ENCODE assay signal across 33 cellular contexts in genomic region chr18:55269632-55270031, GRCh38.
DNase-seq lines count a peak whose midpoint lies in the region; ATAC-seq, FAIRE-seq and TF ChIP-seq lines count a peak whose summit lies in the region.
"Had no signal": no experiment of that assay in that cellular context is flagged by ENCODE, and none has a peak within 500 bp of the region (broad histone marks: within the 10 kb centered on the region; RNA-seq: fewer than 3 reads in every experiment).

No MANE protein-coding gene starts in this region.

- no peaks in the 10 kb centered on the region for H3K27me3 Mint-ChIP-seq in endodermal cell (ENCODE audit: insufficient read depth)
- H3K27me3 Mint-ChIP-seq: activated naive CD4-positive, alpha-beta T cell treated with anti-CD3 and anti-CD28 coated beads, Interleukin-2, amount 10 ng/mL, durations not matched to agents 7 days and 5 days; CD4-positive, alpha-beta T cell; effector memory CD8-positive, alpha-beta T cell; stimulated activated naive CD8-positive, alpha-beta T cell treated with anti-CD3 and anti-CD28 coated beads, Interleukin-15, Interleukin-2, amounts not matched to agents 100 ng/mL and 50 ng/mL, for 24 hours had no signal

- peak overlapping the region; percentile 79 for H3K27ac ChIP-seq in DOHH2 (ENCODE audit: low read depth, low read length)
- H3K27ac ChIP-seq in OCI-LY1 (ENCODE audit: low read depth, low read length, poor library complexity, severe bottlenecking) = peak overlapping the region; percentile 84
- H3K27ac ChIP-seq in K562 (ENCODE audit: extremely low read depth, low read depth, low read length) = no peak overlapping the region
- no peak overlapping the region for H3K27ac ChIP-seq in endodermal cell (ENCODE audit: low read depth, low read length)
- H3K27ac ChIP-seq: A549, colonic mucosa, esophagus muscularis mucosa, RWPE1, SJSA1, testis had no signal

- H3K9me2 ChIP-seq in DOHH2 (replicated peaks; ENCODE audit: control insufficient read depth, low read length) (no peaks in the 10 kb centered on the region), OCI-LY1 (ENCODE audit: low read depth, low read length) (no peaks in the 10 kb centered on the region)

- no peak for TF ChIP-seq POLR2A in K562 (conservative IDR thresholded peaks at IDR 0.05)

- intact Hi-C loops in K562 (cut with micrococcal nuclease) = no loop called here

- in situ Hi-C loops in K562 (cut with MboI) = no loop called here

- no peak for ATAC-seq in K562
- ATAC-seq in HG03135 (IDR thresholded peaks at IDR 0.05; ENCODE audit: unreplicated experiment) = no peak
- ATAC-seq: A549; effector memory CD8-positive, alpha-beta T cell; left ventricle myocardium superior had no signal

- no peaks in the 10 kb centered on the region for H3K9me3 Mint-ChIP-seq in endodermal cell
- H3K9me3 Mint-ChIP-seq: activated naive CD4-positive, alpha-beta T cell treated with anti-CD3 and anti-CD28 coated beads, Interleukin-2, amount 10 ng/mL, durations not matched to agents 7 days and 5 days; activated T-helper 1 cell treated with anti-CD3 and anti-CD28 coated beads, Interleukin-12 subunit alpha, Interleukin-12 subunit beta, Interleukin-2, Interleukin-4 antibody, amounts not matched to agents 30 ng/mL and 10 ng/mL and 1 ng/mL, durations not matched to agents 14 hours and 24 hours and 36 hours; CD4-positive, alpha-beta T cell had no signal

- H3K9me1 ChIP-seq in K562 (ENCODE audit: control insufficient read depth, insufficient read depth, low read length) = no peaks in the 10 kb centered on the region

- H3K4me2 ChIP-seq in DOHH2 (ENCODE audit: low read length) = peak overlapping the region; percentile 52
- no peak overlapping the region for H3K4me2 ChIP-seq in OCI-LY1 (ENCODE audit: low read length)
- no peak overlapping the region for H3K4me2 ChIP-seq in K562 (ENCODE audit: insufficient read depth, low read length)
- H3K4me2 ChIP-seq: A549 had no signal

- H3K36me3 Mint-ChIP-seq in endodermal cell (ENCODE audit: low read depth) = peaks cover 36% of the 10 kb centered on the region
- H3K36me3 Mint-ChIP-seq: activated naive CD4-positive, alpha-beta T cell treated with anti-CD3 and anti-CD28 coated beads, Interleukin-2, amount 10 ng/mL, durations not matched to agents 7 days and 5 days had no signal

- H3K4me3 ChIP-seq in DOHH2 (ENCODE audit: low read length) = peak overlapping the region; percentile 28; the same call in 1 of the 2 replicates
- no peak overlapping the region for H3K4me3 ChIP-seq in OCI-LY1 (ENCODE audit: low read depth, low read length, poor library complexity, severe bottlenecking)
- H3K4me3 ChIP-seq in K562 = no peak overlapping the region
- H3K4me3 ChIP-seq in endodermal cell (ENCODE audit: low read length) = no peak overlapping the region
- H3K4me3 ChIP-seq: A549, breast epithelium, colonic mucosa, esophagus muscularis mucosa, SJSA1, testis had no signal

- no peaks in the 10 kb centered on the region for H4K20me1 ChIP-seq in DOHH2 (ENCODE audit: control insufficient read depth, insufficient read depth, low read depth, low read length)
- no peaks in the 10 kb centered on the region for H4K20me1 ChIP-seq in OCI-LY1 (ENCODE audit: insufficient read depth, low read length)
- no peaks in the 10 kb centered on the region for H4K20me1 ChIP-seq in K562 (replicated peaks; ENCODE audit: control insufficient read depth, insufficient read depth, low read length)

- H3K9ac ChIP-seq in OCI-LY1 (ENCODE audit: low read length) (no peak overlapping the region), K562 (ENCODE audit: insufficient read depth in 1 of 2, low read depth in 2 of 2, low read length in 2 of 2) (no peak overlapping the region), endodermal cell (ENCODE audit: extremely low read depth, low read length, poor library complexity, severe bottlenecking) (no peak overlapping the region)

- no TSS peak for BruUV-seq in K562 (replicated peaks; lab: Mats Ljungman, UMichigan)

- no peak for FAIRE-seq in K562 (lab: Jason Lieb, UNC)
- FAIRE-seq: A549, H54, HTR-8/SVneo, islet of Langerhans, small intestine had no signal

- no peaks in the 10 kb centered on the region for H3K27me3 ChIP-seq in DOHH2 (ENCODE audit: control insufficient read depth, low read length)
- H3K27me3 ChIP-seq in OCI-LY1 (ENCODE audit: insufficient read depth, low read length) = no peaks in the 10 kb centered on the region
- no peaks in the 10 kb centered on the region for H3K27me3 ChIP-seq in K562 (ENCODE audit: control insufficient read depth in 2 of 2, insufficient read depth in 2 of 2, low read length in 2 of 2)
- H3K27me3 ChIP-seq in endodermal cell (ENCODE audit: control insufficient read depth, insufficient read depth, low read length, poor library complexity, severe bottlenecking) = no peaks in the 10 kb centered on the region
- H3K27me3 ChIP-seq: breast epithelium, colonic mucosa, esophagus muscularis mucosa, SJSA1, testis had no signal

- H3F3A ChIP-seq in DOHH2 (ENCODE audit: control insufficient read depth, insufficient read depth) = peaks cover 12% of the 10 kb centered on the region
- 0 out of 2 replicates have a peak, but pooled peaks cover 8% of the 10 kb centered on the region for H3F3A ChIP-seq in OCI-LY1 (ENCODE audit: insufficient read depth, low read length)

- H2AFZ ChIP-seq in OCI-LY1 (ENCODE audit: low read length) (no peak overlapping the region), K562 (ENCODE audit: low read depth, low read length) (no peak overlapping the region)

- TF ChIP-seq RAD21 in K562 (CRISPR knock-in tag; conservative IDR thresholded peaks at IDR 0.05 in 1 of 2, IDR thresholded peaks at IDR 0.05 in 1 of 2) = no peak

- TF ChIP-seq EP300 in K562 (IDR thresholded peaks at IDR 0.05; ENCODE audit: low read length) = no peak

- DNase-seq in K562 (ENCODE audit: extremely low read depth in 1 of 4, low spot score in 3 of 4) (no peak), lung microvascular endothelial cell (ENCODE audit: low read depth in 2 of 2) (peak; percentile 51 to 65), NCI-H2029 treated with DMSO at 0.1 percent for 48 hours (lab: John Stamatoyannopoulos, UW) (no peak), endodermal cell (no peak), NK-92 (lab: John Stamatoyannopoulos, UW; ENCODE audit: unreplicated experiment) (no peak)
- DNase-seq: activated CD4-positive, alpha-beta T cell treated with anti-CD3 and anti-CD28 coated beads, Interleukin-2, amount 50 U/mL, for 4 hours; activated CD4-positive, CD25-positive, alpha-beta regulatory T cell; activated naive CD4-positive, alpha-beta T cell treated with anti-CD3 and anti-CD28 coated beads, Interleukin-2, amount 10 ng/mL, durations not matched to agents 7 days and 5 days; amniotic stem cell; CD4-positive, alpha-beta T cell; colonic mucosa; effector memory CD8-positive, alpha-beta T cell; foreskin fibroblast; head of caudate nucleus; KG1; left ventricle myocardium superior; NCI-H2029; NCI-H2227 treated with DMSO at 0.1 percent for 48 hours; small intestine; testis had no signal

- H3K9me3 ChIP-seq in DOHH2 (ENCODE audit: control insufficient read depth, insufficient read depth, low read length) (no peaks in the 10 kb centered on the region), OCI-LY1 (ENCODE audit: low read length) (no peaks in the 10 kb centered on the region), K562 (replicated peaks; ENCODE audit: control insufficient read depth, insufficient read depth, low read depth, low read length) (no peaks in the 10 kb centered on the region), endodermal cell (ENCODE audit: control insufficient read depth, low read length) (no peaks in the 10 kb centered on the region)
- H3K9me3 ChIP-seq: A549, breast epithelium, colonic mucosa, esophagus muscularis mucosa, SJSA1, testis had no signal

- H3K79me2 ChIP-seq in DOHH2 (ENCODE audit: control insufficient read depth, low read length) (peaks cover 38% of the 10 kb centered on the region), OCI-LY1 (ENCODE audit: insufficient read depth, low read length) (no peaks in the 10 kb centered on the region), K562 (ENCODE audit: control insufficient read depth, insufficient read depth, low read length) (no peaks in the 10 kb centered on the region)

- H3K4me1 ChIP-seq in DOHH2 (ENCODE audit: control insufficient read depth, low read length) (peaks cover 67% of the 10 kb centered on the region), OCI-LY1 (ENCODE audit: insufficient read depth, low read length, severe bottlenecking) (peaks cover 33% of the 10 kb centered on the region), K562 (replicated peaks in 1 of 2; ENCODE audit: control insufficient read depth in 2 of 2, insufficient read depth in 2 of 2, low read length in 2 of 2) (no peaks in the 10 kb centered on the region), endodermal cell (ENCODE audit: control insufficient read depth, insufficient read depth, low read length) (no peaks in the 10 kb centered on the region)
- H3K4me1 ChIP-seq: A549, colonic mucosa had no signal

- WGBS in K562 (ENCODE audit: insufficient coverage, low coverage, missing lambda C conversion rate) = 87% methylated on average over 5 of the region's 5 CpGs
- 93 to 100% methylated on average over 2 to 5 of the region's 5 CpGs for WGBS in endodermal cell (ENCODE audit: insufficient coverage in 1 of 2, insufficient read length in 1 of 2), 2 experiments

- no peak overlapping the region for H3K4me3 Mint-ChIP-seq in endodermal cell
- H3K4me3 Mint-ChIP-seq: activated naive CD4-positive, alpha-beta T cell treated with anti-CD3 and anti-CD28 coated beads, Interleukin-2, amount 10 ng/mL, durations not matched to agents 7 days and 5 days; activated T-helper 1 cell treated with anti-CD3 and anti-CD28 coated beads, Interleukin-12 subunit alpha, Interleukin-12 subunit beta, Interleukin-2, Interleukin-4 antibody, amounts not matched to agents 30 ng/mL and 10 ng/mL and 1 ng/mL, durations not matched to agents 14 hours and 24 hours and 36 hours; CD4-positive, alpha-beta T cell; effector memory CD8-positive, alpha-beta T cell; stimulated activated naive CD8-positive, alpha-beta T cell treated with anti-CD3 and anti-CD28 coated beads, Interleukin-15, Interleukin-2, amounts not matched to agents 100 ng/mL and 50 ng/mL, for 24 hours had no signal

- POLR2A ChIA-PET in K562 (lab: Yijun Ruan, JAX) = no interaction called here

- TF ChIP-seq CTCF in DOHH2 (IDR thresholded peaks at IDR 0.05; ENCODE audit: low read depth, low read length, poor library complexity, severe bottlenecking) (no peak), OCI-LY1 (IDR thresholded peaks at IDR 0.05; ENCODE audit: low read length) (no peak), K562 (IDR thresholded peaks at IDR 0.05 in 2 of 3, conservative IDR thresholded peaks at IDR 0.05 in 1 of 3; ENCODE audit: insufficient read depth in 2 of 3, low read depth in 1 of 3, low read length in 3 of 3) (no peak), endodermal cell (conservative IDR thresholded peaks at IDR 0.05) (no peak)

- peaks cover 9% of the 10 kb centered on the region for H3K4me1 Mint-ChIP-seq in endodermal cell
- H3K4me1 Mint-ChIP-seq: activated naive CD4-positive, alpha-beta T cell treated with anti-CD3 and anti-CD28 coated beads, Interleukin-2, amount 10 ng/mL, durations not matched to agents 7 days and 5 days had no signal

- CTCF ChIA-PET in K562 (lab: Yijun Ruan, JAX; ENCODE audit: low intra/inter-chr PET ratio) = no interaction called here

- H3K36me3 ChIP-seq in DOHH2 (ENCODE audit: control insufficient read depth, low read length) (peaks cover 100% of the 10 kb centered on the region), OCI-LY1 (ENCODE audit: insufficient read depth, low read length) (peaks cover 97% of the 10 kb centered on the region), K562 (ENCODE audit: control insufficient read depth, insufficient read depth, low read length) (peaks cover 13% of the 10 kb centered on the region; the same call in 2 of the 3 replicates), endodermal cell (ENCODE audit: control insufficient read depth, insufficient read depth, low read length) (peaks cover 21% of the 10 kb centered on the region)
- H3K36me3 ChIP-seq: breast epithelium, colonic mucosa had no signal

- H3K27ac Mint-ChIP-seq in endodermal cell = no peak overlapping the region
- H3K27ac Mint-ChIP-seq: activated naive CD4-positive, alpha-beta T cell treated with anti-CD3 and anti-CD28 coated beads, Interleukin-2, amount 10 ng/mL, durations not matched to agents 7 days and 5 days; activated T-helper 1 cell treated with anti-CD3 and anti-CD28 coated beads, Interleukin-12 subunit alpha, Interleukin-12 subunit beta, Interleukin-2, Interleukin-4 antibody, amounts not matched to agents 30 ng/mL and 10 ng/mL and 1 ng/mL, durations not matched to agents 14 hours and 24 hours and 36 hours; CD4-positive, alpha-beta T cell; effector memory CD8-positive, alpha-beta T cell; stimulated activated naive CD8-positive, alpha-beta T cell treated with anti-CD3 and anti-CD28 coated beads, Interleukin-15, Interleukin-2, amounts not matched to agents 100 ng/mL and 50 ng/mL, for 24 hours had no signal

Comparison
In these comparisons a context has a peak if more than half of its experiments do, and no peak if none do; other contexts are left out.
1. H3K27ac ChIP-seq: peak in DOHH2 (single experiment) and OCI-LY1 (single experiment); none in K562 (single experiment) and endodermal cell (single experiment).
2. DNase-seq: peak in lung microvascular endothelial cell (2 of 2); none in K562 (0 of 4), NCI-H2029 treated with DMSO at 0.1 percent for 48 hours (single experiment), endodermal cell (single experiment) and NK-92 (single experiment).